Comparison of ENCODE assay signal across 11 cellular contexts in the genomic region with DNA sequence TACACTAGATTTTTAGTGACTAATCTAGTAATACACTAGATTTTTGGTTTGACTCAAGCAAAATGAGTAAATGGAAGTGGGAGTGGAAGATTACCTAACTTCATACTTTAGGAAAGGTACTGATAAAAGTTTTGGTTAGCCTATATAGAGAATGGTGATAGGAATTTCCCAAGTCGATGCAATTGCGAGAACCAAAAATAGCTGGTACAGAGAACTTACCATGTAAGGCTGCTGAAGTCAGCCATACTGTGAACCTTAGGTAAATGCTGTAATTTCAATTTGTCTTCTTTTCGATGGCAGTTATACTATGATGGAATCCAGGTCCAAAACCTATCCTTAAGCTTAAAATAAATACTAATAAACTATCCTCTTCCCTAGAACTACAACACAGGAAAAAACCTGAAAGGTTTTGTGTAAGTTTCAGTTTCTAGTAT. TPM values are rescaled to one million over a fixed set of nuclear protein-coding genes. Genes with fewer than 3 reads are reported as not detected.
A peak's percentile ranks its signal among the peaks of the same experiment; 100 is the strongest.
DNase-seq lines count a peak whose midpoint lies in the region; ATAC-seq, FAIRE-seq and TF ChIP-seq lines count a peak whose summit lies in the region.
"Had no signal": no experiment of that assay in that cellular context is flagged by ENCODE, and none has a peak within 500 bp of the region (broad histone marks: within the 10 kb centered on the region; RNA-seq: fewer than 3 reads in every experiment).

No MANE protein-coding gene starts in this region.

- WGBS in esophagus muscularis mucosa: 58% methylated on average over 3 of the region's 3 CpGs

- peaks cover 4% of the 10 kb centered on the region for H3K9me3 ChIP-seq in RWPE2 (ENCODE audit: severe bottlenecking)
- no peaks in the 10 kb centered on the region for H3K9me3 ChIP-seq in esophagus muscularis mucosa
- H3K9me3 ChIP-seq: BE2C, Peyer's patch had no signal

- no peak for DNase-seq in activated CD4-positive, alpha-beta T cell treated with anti-CD3 and anti-CD28 coated beads, Interleukin-2, amount 10 ng/mL, durations not matched to agents 7 days and 5 days
- no peak for DNase-seq in activated CD4-positive, alpha-beta T cell treated with anti-CD3 and anti-CD28 coated beads for 1 hour
- DNase-seq in RWPE2 (ENCODE audit: low spot score) (no peak), esophagus muscularis mucosa (ENCODE audit: extremely low spot score) (no peak), urothelium cell line (ENCODE audit: low spot score) (no peak)
- DNase-seq: BE2C, Peyer's patch had no signal

- CTCF ChIA-PET in activated CD4-positive, alpha-beta T cell treated with anti-CD3 and anti-CD28 coated beads, Interleukin-2, amount 10 ng/mL, durations not matched to agents 7 days and 5 days (lab: Charles Lee): no interaction called here

- POLR2A ChIA-PET in activated CD4-positive, alpha-beta T cell treated with anti-CD3 and anti-CD28 coated beads, Interleukin-2, amount 10 ng/mL, durations not matched to agents 7 days and 5 days (lab: Charles Lee): interaction anchor here (0.5 to 1.2 kb wide), 2 partner anchors 10 to 77 kb away, joined by 3 to 4 read pairs; no protein-coding TSS in a partner anchor

- no peak for ATAC-seq in RWPE2 (ENCODE audit: low read depth)
- ATAC-seq in stimulated activated memory B cell treated with anti-CD40 and anti-IgM and Interleukin-4, amounts not matched to agents 10 μg/mL and 1 μg/mL and 100 μg/mL, for 72 hours: no peak
- no peak for ATAC-seq in HG03045 (IDR thresholded peaks at IDR 0.05; ENCODE audit: unreplicated experiment)
- ATAC-seq in HG02610 (IDR thresholded peaks at IDR 0.05; ENCODE audit: unreplicated experiment): no peak
- ATAC-seq: esophagus mucosa had no signal

- no peaks in the 10 kb centered on the region for H3K9me3 Mint-ChIP-seq in activated CD4-positive, alpha-beta T cell treated with anti-CD3 and anti-CD28 coated beads, Interleukin-2, amount 10 ng/mL, durations not matched to agents 7 days and 5 days
- H3K9me3 Mint-ChIP-seq in stimulated activated memory B cell treated with anti-CD40 and anti-IgM and Interleukin-4, amounts not matched to agents 10 μg/mL and 1 μg/mL and 100 μg/mL, for 72 hours: no peaks in the 10 kb centered on the region

- H3K27ac ChIP-seq in RWPE2 (ENCODE audit: poor library complexity, severe bottlenecking) (peak overlapping the region; percentile 49), esophagus muscularis mucosa (replicated peaks in 1 of 4) (peak overlapping the region; percentile 25 to 67 (median 62))

- no peaks in the 10 kb centered on the region for H3K27me3 Mint-ChIP-seq in activated CD4-positive, alpha-beta T cell treated with anti-CD3 and anti-CD28 coated beads, Interleukin-2, amount 10 ng/mL, durations not matched to agents 7 days and 5 days
- no peaks in the 10 kb centered on the region for H3K27me3 Mint-ChIP-seq in stimulated activated memory B cell treated with anti-CD40 and anti-IgM and Interleukin-4, amounts not matched to agents 10 μg/mL and 1 μg/mL and 100 μg/mL, for 72 hours

- peak overlapping the region; percentile 55 for H3K27ac Mint-ChIP-seq in activated CD4-positive, alpha-beta T cell treated with anti-CD3 and anti-CD28 coated beads, Interleukin-2, amount 10 ng/mL, durations not matched to agents 7 days and 5 days
- H3K27ac Mint-ChIP-seq in stimulated activated memory B cell treated with anti-CD40 and anti-IgM and Interleukin-4, amounts not matched to agents 10 μg/mL and 1 μg/mL and 100 μg/mL, for 72 hours: peak overlapping the region; percentile 72

- H3K27me3 ChIP-seq in RWPE2 (ENCODE audit: insufficient read depth, poor library complexity, severe bottlenecking): no peaks in the 10 kb centered on the region
- H3K27me3 ChIP-seq in esophagus muscularis mucosa: no peaks in the 10 kb centered on the region
- H3K27me3 ChIP-seq: BE2C, Peyer's patch had no signal

- H3K4me1 Mint-ChIP-seq in activated CD4-positive, alpha-beta T cell treated with anti-CD3 and anti-CD28 coated beads, Interleukin-2, amount 10 ng/mL, durations not matched to agents 7 days and 5 days: peaks cover 62% of the 10 kb centered on the region
- H3K4me1 Mint-ChIP-seq in stimulated activated memory B cell treated with anti-CD40 and anti-IgM and Interleukin-4, amounts not matched to agents 10 μg/mL and 1 μg/mL and 100 μg/mL, for 72 hours: peaks cover 47% of the 10 kb centered on the region

- H3K36me3 Mint-ChIP-seq in activated CD4-positive, alpha-beta T cell treated with anti-CD3 and anti-CD28 coated beads, Interleukin-2, amount 10 ng/mL, durations not matched to agents 7 days and 5 days (ENCODE audit: low read depth): peaks cover 75% of the 10 kb centered on the region
- peaks cover 39% of the 10 kb centered on the region for H3K36me3 Mint-ChIP-seq in stimulated activated memory B cell treated with anti-CD40 and anti-IgM and Interleukin-4, amounts not matched to agents 10 μg/mL and 1 μg/mL and 100 μg/mL, for 72 hours

- H3K4me1 ChIP-seq in RWPE2 (ENCODE audit: insufficient read depth, poor library complexity, severe bottlenecking) (peaks cover 7% of the 10 kb centered on the region), esophagus muscularis mucosa (peaks cover 31 to 41% (median 35%) of the 10 kb centered on the region in 4 donors)
- H3K4me1 ChIP-seq: BE2C had no signal

- H3K4me3 ChIP-seq in RWPE2 (ENCODE audit: severe bottlenecking) (no peak overlapping the region), esophagus muscularis mucosa (no peak overlapping the region)
- H3K4me3 ChIP-seq: Peyer's patch had no signal

- no peak for TF ChIP-seq CTCF in RWPE2 (IDR thresholded peaks at IDR 0.05; ENCODE audit: poor library complexity, severe bottlenecking)
- TF ChIP-seq CTCF in esophagus muscularis mucosa (IDR thresholded peaks at IDR 0.05): no peak

- no peak for TF ChIP-seq POLR2A in esophagus muscularis mucosa (IDR thresholded peaks at IDR 0.05; ENCODE audit: low read depth)

- H3K4me3 Mint-ChIP-seq in activated CD4-positive, alpha-beta T cell treated with anti-CD3 and anti-CD28 coated beads, Interleukin-2, amount 10 ng/mL, durations not matched to agents 7 days and 5 days: no peak overlapping the region
- H3K4me3 Mint-ChIP-seq in stimulated activated memory B cell treated with anti-CD40 and anti-IgM and Interleukin-4, amounts not matched to agents 10 μg/mL and 1 μg/mL and 100 μg/mL, for 72 hours: no peak overlapping the region

- no peak for TF ChIP-seq EP300 in esophagus muscularis mucosa (IDR thresholded peaks at IDR 0.05)

- no peak for FAIRE-seq in urothelium cell line (lab: Jason Lieb, UNC)

- intact Hi-C loops in esophagus muscularis mucosa (cut with DNase I): no loop called here

- H3K36me3 ChIP-seq in RWPE2 (ENCODE audit: low read depth) (peaks cover 81% of the 10 kb centered on the region), esophagus muscularis mucosa (peaks cover 12 to 55% (median 30%) of the 10 kb centered on the region in 4 donors)

RNA-seq across cellular contexts. Expression of a gene that starts 4.6 kb away (rescaled TPM):
- total RNA-seq in activated CD4-positive, alpha-beta T cell treated with anti-CD3 and anti-CD28 coated beads, Interleukin-2, amount 10 ng/mL, durations not matched to agents 7 days and 5 days: 100 to 1,000 TPM; 151 to 186 TPM
- 100 to 1,000 TPM in 3 of 4 donors, 10 to 100 TPM in 1; 93.3 to 156 (median 138) TPM for total RNA-seq in esophagus muscularis mucosa

RNA-seq across cellular contexts. Expression of a gene that starts 15.9 kb away (rescaled TPM):
- total RNA-seq in activated CD4-positive, alpha-beta T cell treated with anti-CD3 and anti-CD28 coated beads, Interleukin-2, amount 10 ng/mL, durations not matched to agents 7 days and 5 days: 100 to 1,000 TPM; 217 to 224 TPM
- 10 to 100 TPM; 53.6 to 89.7 (median 56.6) TPM for total RNA-seq in esophagus muscularis mucosa

RNA-seq across cellular contexts. Expression of a gene that starts 51.1 kb away (rescaled TPM):
- under 1 TPM; 0.04 to 0.07 TPM for total RNA-seq in activated CD4-positive, alpha-beta T cell treated with anti-CD3 and anti-CD28 coated beads, Interleukin-2, amount 10 ng/mL, durations not matched to agents 7 days and 5 days
- total RNA-seq in esophagus muscularis mucosa: under 1 TPM in 1 of 4 donors, not detected in 3; 0.17 TPM
